In the genomic region with DNA sequence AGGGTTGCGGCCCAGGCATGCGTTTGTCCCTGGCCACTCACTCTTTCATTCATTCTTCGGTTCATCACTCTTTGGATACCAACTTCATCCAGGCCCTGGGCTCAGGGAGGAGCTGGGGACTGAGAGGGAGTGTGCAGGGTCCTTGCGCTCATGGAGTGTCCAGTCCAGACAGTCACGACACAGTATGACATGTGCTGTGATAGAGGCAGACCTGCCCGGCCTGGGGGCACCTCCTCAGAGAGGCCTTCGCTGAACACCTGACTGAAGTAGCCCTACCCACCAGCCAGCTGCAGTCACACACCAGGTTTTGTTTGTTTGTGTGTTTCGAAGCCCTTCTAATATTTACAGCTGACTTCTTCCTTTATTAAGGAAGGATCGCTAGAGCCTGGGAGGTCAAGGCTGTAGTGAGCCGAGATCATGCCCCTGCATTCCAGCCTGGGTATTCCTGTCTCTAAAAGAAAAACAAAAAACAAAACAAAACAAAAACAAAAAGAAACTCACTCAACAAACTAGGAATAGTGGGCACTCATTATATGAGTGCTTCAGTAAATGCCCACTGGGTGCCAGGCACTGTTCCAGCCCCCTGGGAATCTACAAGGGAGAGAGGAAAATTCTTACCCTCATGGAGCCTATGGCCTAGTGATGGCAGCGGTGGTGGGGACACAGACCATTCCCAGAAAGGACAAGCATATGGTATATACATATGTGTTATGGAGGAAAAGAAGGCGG, we compare ENCODE assay signal across 16 cellular contexts. TPM values are rescaled to one million over a fixed set of nuclear protein-coding genes. Genes with fewer than 3 reads are reported as not detected.
DNase-seq lines count a peak whose midpoint lies in the region; ATAC-seq lines count a peak whose summit lies in the region.
"Had no signal": no experiment of that assay in that cellular context is flagged by ENCODE, and none has a peak within 500 bp of the region (broad histone marks: within the 10 kb centered on the region; RNA-seq: fewer than 3 reads in every experiment).

No MANE protein-coding gene starts in this region.

- H3K36me3 Mint-ChIP-seq in activated CD4-positive, alpha-beta T cell treated with anti-CD3 and anti-CD28 coated beads, Interleukin-2, amount 10 ng/mL, durations not matched to agents 24 days and 14 days (ENCODE audit: low read depth), result no peaks in the 10 kb centered on the region
- H3K36me3 Mint-ChIP-seq in naive B cell, result peaks cover 0 to 5% of the 10 kb centered on the region in 2 donors
- peaks cover 0 to 3% of the 10 kb centered on the region in 2 donors for H3K36me3 Mint-ChIP-seq in stimulated activated naive B cell treated with anti-CD40 and anti-IgM and Interleukin-4, amounts not matched to agents 10 μg/mL and 1 μg/mL and 100 μg/mL, for 72 hours
- H3K36me3 Mint-ChIP-seq: activated naive CD8-positive, alpha-beta T cell treated with anti-CD3 and anti-CD28 coated beads for 36 hours; CD14-positive monocyte had no signal

- peak overlapping the region; percentile 99 for H3K27ac ChIP-seq in angular gyrus (ENCODE audit: low read depth, low read length)
- H3K27ac ChIP-seq: pancreas had no signal

- intact Hi-C loops in activated CD4-positive, alpha-beta T cell treated with anti-CD3 and anti-CD28 coated beads, Interleukin-2, amount 10 ng/mL, durations not matched to agents 24 days and 14 days (cut with micrococcal nuclease), result no loop called here

- H3K27me3 Mint-ChIP-seq in activated CD4-positive, alpha-beta T cell treated with anti-CD3 and anti-CD28 coated beads, Interleukin-2, amount 10 ng/mL, durations not matched to agents 24 days and 14 days, result peaks cover 47% of the 10 kb centered on the region
- H3K27me3 Mint-ChIP-seq in naive B cell, result peaks cover 33 to 53% (median 51%) of the 10 kb centered on the region in 3 donors
- peaks cover 37 to 53% of the 10 kb centered on the region in 2 donors for H3K27me3 Mint-ChIP-seq in stimulated activated naive B cell treated with anti-CD40 and anti-IgM and Interleukin-4, amounts not matched to agents 10 μg/mL and 1 μg/mL and 100 μg/mL, for 72 hours

- no peak overlapping the region for H3K27ac Mint-ChIP-seq in activated CD4-positive, alpha-beta T cell treated with anti-CD3 and anti-CD28 coated beads, Interleukin-2, amount 10 ng/mL, durations not matched to agents 24 days and 14 days
- H3K27ac Mint-ChIP-seq in naive B cell, result peak overlapping the region in 1 of 6 donors; percentile 73
- H3K27ac Mint-ChIP-seq in stimulated activated naive B cell treated with anti-CD40 and anti-IgM and Interleukin-4, amounts not matched to agents 10 μg/mL and 1 μg/mL and 100 μg/mL, for 72 hours, result no peak overlapping the region
- H3K27ac Mint-ChIP-seq: activated naive CD8-positive, alpha-beta T cell treated with anti-CD3 and anti-CD28 coated beads for 36 hours; H9 had no signal

- no peak for DNase-seq in activated CD4-positive, alpha-beta T cell treated with anti-CD3 and anti-CD28 coated beads, Interleukin-2, amount 10 ng/mL, durations not matched to agents 24 days and 14 days
- DNase-seq in activated CD4-positive, alpha-beta T cell treated with anti-CD3 and anti-CD28 coated beads for 1 hour, result no peak
- DNase-seq in naive B cell, result no peak
- DNase-seq in stimulated activated naive B cell treated with anti-CD40 and anti-IgM and Interleukin-4, amounts not matched to agents 10 μg/mL and 1 μg/mL and 100 μg/mL, for 72 hours, result no peak
- no peak for DNase-seq in KBM-7
- no peak for DNase-seq in NCI-H128 (lab: John Stamatoyannopoulos, UW; ENCODE audit: unreplicated experiment)
- DNase-seq in activated gamma-delta T cell treated with Interleukin-2 at 50 U/mL for 16 hours, result no peak
- DNase-seq: activated naive CD8-positive, alpha-beta T cell treated with anti-CD3 and anti-CD28 coated beads for 36 hours; NCI-H1092 treated with DMSO at 0.1 percent for 48 hours; NCI-H2227 treated with DMSO at 0.1 percent for 48 hours had no signal

- peaks cover 6% of the 10 kb centered on the region for H3K4me1 Mint-ChIP-seq in activated CD4-positive, alpha-beta T cell treated with anti-CD3 and anti-CD28 coated beads, Interleukin-2, amount 10 ng/mL, durations not matched to agents 24 days and 14 days
- peaks cover 1 to 6% (median 3%) of the 10 kb centered on the region in 3 donors for H3K4me1 Mint-ChIP-seq in naive B cell
- H3K4me1 Mint-ChIP-seq in stimulated activated naive B cell treated with anti-CD40 and anti-IgM and Interleukin-4, amounts not matched to agents 10 μg/mL and 1 μg/mL and 100 μg/mL, for 72 hours, result peaks cover 0 to 7% of the 10 kb centered on the region in 2 donors
- H3K4me1 Mint-ChIP-seq: activated naive CD8-positive, alpha-beta T cell treated with anti-CD3 and anti-CD28 coated beads for 36 hours had no signal

- no peak for ATAC-seq in naive B cell (ENCODE audit: low read depth in 2 of 2)
- ATAC-seq in stimulated activated naive B cell treated with anti-CD40 and anti-IgM and Interleukin-4, amounts not matched to agents 10 μg/mL and 1 μg/mL and 100 μg/mL, for 72 hours (replicated peaks), result no peak
- ATAC-seq: K562 had no signal

- H3K9me3 Mint-ChIP-seq in activated CD4-positive, alpha-beta T cell treated with anti-CD3 and anti-CD28 coated beads, Interleukin-2, amount 10 ng/mL, durations not matched to agents 24 days and 14 days, result no peaks in the 10 kb centered on the region
- no peaks in the 10 kb centered on the region for H3K9me3 Mint-ChIP-seq in naive B cell
- H3K9me3 Mint-ChIP-seq in stimulated activated naive B cell treated with anti-CD40 and anti-IgM and Interleukin-4, amounts not matched to agents 10 μg/mL and 1 μg/mL and 100 μg/mL, for 72 hours, result no peaks in the 10 kb centered on the region
- H3K9me3 Mint-ChIP-seq: activated naive CD8-positive, alpha-beta T cell treated with anti-CD3 and anti-CD28 coated beads for 36 hours; H9 had no signal

- in situ Hi-C loops in KBM-7 (cut with MboI; ENCODE audit: low pct_unique_long_range_greater_than_20kb, low sequenced_read_pairs), result no loop called here

- peak overlapping the region; percentile 59 for H3K4me3 Mint-ChIP-seq in activated CD4-positive, alpha-beta T cell treated with anti-CD3 and anti-CD28 coated beads, Interleukin-2, amount 10 ng/mL, durations not matched to agents 24 days and 14 days
- peak overlapping the region in 6 of 8 donors; percentile 44 to 78 (median 52) for H3K4me3 Mint-ChIP-seq in naive B cell
- peak overlapping the region; percentile 3 to 44 for H3K4me3 Mint-ChIP-seq in stimulated activated naive B cell treated with anti-CD40 and anti-IgM and Interleukin-4, amounts not matched to agents 10 μg/mL and 1 μg/mL and 100 μg/mL, for 72 hours
- H3K4me3 Mint-ChIP-seq: activated naive CD8-positive, alpha-beta T cell treated with anti-CD3 and anti-CD28 coated beads for 36 hours had no signal

RNA-seq across cellular contexts. Expression of a gene that starts 6.3 kb away (rescaled TPM):
- total RNA-seq in activated CD4-positive, alpha-beta T cell treated with anti-CD3 and anti-CD28 coated beads, Interleukin-2, amount 10 ng/mL, durations not matched to agents 24 days and 14 days, result not detected in 2 replicates
- polyA plus RNA-seq in naive B cell (ENCODE audit: low read depth in 6 of 6), result not detected
- total RNA-seq: activated naive CD8-positive, alpha-beta T cell treated with anti-CD3 and anti-CD28 coated beads for 36 hours; mesenteric fat pad had no signal
- polyA plus RNA-seq: CD14-positive monocyte had no signal
